18 cellular contexts compared by ENCODE assay signal in genomic region chr22:47681766-47682165, GRCh38.
DNase-seq lines count a peak whose midpoint lies in the region; ATAC-seq, FAIRE-seq and TF ChIP-seq lines count a peak whose summit lies in the region.
"Had no signal": no experiment of that assay in that cellular context is flagged by ENCODE, and none has a peak within 500 bp of the region (broad histone marks: within the 10 kb centered on the region; RNA-seq: fewer than 3 reads in every experiment).

No MANE protein-coding gene starts in this region.

- H3K27ac Mint-ChIP-seq in natural killer cell treated with Interleukin-12 subunit alpha and Interleukin-12 subunit beta and Interleukin-15 and Interleukin-18, amount 100 ng/mL, for 72 hours: no peak overlapping the region
- H3K27ac Mint-ChIP-seq in natural killer cell: no peak overlapping the region
- no peak overlapping the region for H3K27ac Mint-ChIP-seq in stimulated activated memory B cell treated with anti-CD40 and anti-IgM and Interleukin-4, amounts not matched to agents 10 μg/mL and 1 μg/mL and 100 μg/mL, for 72 hours
- H3K27ac Mint-ChIP-seq: CD14-positive monocyte; CD4-positive, alpha-beta memory T cell; GM23338; HFFc6 had no signal

- intact Hi-C loops in natural killer cell (cut with micrococcal nuclease): no loop called here
- intact Hi-C loops in left colon (cut with DNase I, micrococcal nuclease): no loop called here

- H3K27me3 Mint-ChIP-seq in natural killer cell treated with Interleukin-12 subunit alpha and Interleukin-12 subunit beta and Interleukin-15 and Interleukin-18, amount 100 ng/mL, for 72 hours: peaks cover 22 to 47% of the 10 kb centered on the region in 2 donors
- peaks cover 10 to 22% of the 10 kb centered on the region in 2 donors for H3K27me3 Mint-ChIP-seq in natural killer cell (ENCODE audit: low read depth in 2 of 2)
- H3K27me3 Mint-ChIP-seq in stimulated activated memory B cell treated with anti-CD40 and anti-IgM and Interleukin-4, amounts not matched to agents 10 μg/mL and 1 μg/mL and 100 μg/mL, for 72 hours: peaks cover 13% of the 10 kb centered on the region

- H3K36me3 Mint-ChIP-seq in natural killer cell treated with Interleukin-12 subunit alpha and Interleukin-12 subunit beta and Interleukin-15 and Interleukin-18, amount 100 ng/mL, for 72 hours: no peaks in the 10 kb centered on the region
- H3K36me3 Mint-ChIP-seq in natural killer cell: no peaks in the 10 kb centered on the region
- H3K36me3 Mint-ChIP-seq in stimulated activated memory B cell treated with anti-CD40 and anti-IgM and Interleukin-4, amounts not matched to agents 10 μg/mL and 1 μg/mL and 100 μg/mL, for 72 hours: peaks cover 6% of the 10 kb centered on the region
- H3K36me3 Mint-ChIP-seq: CD14-positive monocyte; CD4-positive, alpha-beta memory T cell had no signal

- TF ChIP-seq CTCF in natural killer cell (IDR thresholded peaks at IDR 0.05): no peak
- no peak for TF ChIP-seq CTCF in omental fat pad (IDR thresholded peaks at IDR 0.05)

- peak; percentile 5 for FAIRE-seq in urothelium cell line (lab: Jason Lieb, UNC)
- FAIRE-seq: GM12892 had no signal

- ATAC-seq in natural killer cell treated with Interleukin-12 subunit alpha and Interleukin-12 subunit beta and Interleukin-15 and Interleukin-18, amount 100 ng/mL, for 72 hours: peak; percentile 17 to 37
- ATAC-seq in natural killer cell (no peak), omental fat pad (ENCODE audit: low FRiP score) (peak; percentile 23), left colon (no peak)
- ATAC-seq in stimulated activated memory B cell treated with anti-CD40 and anti-IgM and Interleukin-4, amounts not matched to agents 10 μg/mL and 1 μg/mL and 100 μg/mL, for 72 hours: no peak
- ATAC-seq: GM23338, HCT116 had no signal

- H3K4me1 Mint-ChIP-seq in natural killer cell treated with Interleukin-12 subunit alpha and Interleukin-12 subunit beta and Interleukin-15 and Interleukin-18, amount 100 ng/mL, for 72 hours (ENCODE audit: low read depth in 2 of 2): no peaks in the 10 kb centered on the region
- no peaks in the 10 kb centered on the region for H3K4me1 Mint-ChIP-seq in natural killer cell
- no peaks in the 10 kb centered on the region for H3K4me1 Mint-ChIP-seq in stimulated activated memory B cell treated with anti-CD40 and anti-IgM and Interleukin-4, amounts not matched to agents 10 μg/mL and 1 μg/mL and 100 μg/mL, for 72 hours
- H3K4me1 Mint-ChIP-seq: CD14-positive monocyte; CD4-positive, alpha-beta memory T cell had no signal

- no peak overlapping the region for H3K4me3 Mint-ChIP-seq in natural killer cell treated with Interleukin-12 subunit alpha and Interleukin-12 subunit beta and Interleukin-15 and Interleukin-18, amount 100 ng/mL, for 72 hours
- H3K4me3 Mint-ChIP-seq in natural killer cell: no peak overlapping the region
- no peak overlapping the region for H3K4me3 Mint-ChIP-seq in stimulated activated memory B cell treated with anti-CD40 and anti-IgM and Interleukin-4, amounts not matched to agents 10 μg/mL and 1 μg/mL and 100 μg/mL, for 72 hours
- H3K4me3 Mint-ChIP-seq: CD14-positive monocyte; CD4-positive, alpha-beta memory T cell; GM23338; HFFc6 had no signal

- H3K9me3 Mint-ChIP-seq in natural killer cell treated with Interleukin-12 subunit alpha and Interleukin-12 subunit beta and Interleukin-15 and Interleukin-18, amount 100 ng/mL, for 72 hours: peaks cover 11% of the 10 kb centered on the region
- peaks cover 0 to 5% of the 10 kb centered on the region in 2 donors for H3K9me3 Mint-ChIP-seq in natural killer cell
- H3K9me3 Mint-ChIP-seq in stimulated activated memory B cell treated with anti-CD40 and anti-IgM and Interleukin-4, amounts not matched to agents 10 μg/mL and 1 μg/mL and 100 μg/mL, for 72 hours: peaks cover 14% of the 10 kb centered on the region

- DNase-seq in natural killer cell treated with Interleukin-12 subunit alpha and Interleukin-12 subunit beta and Interleukin-15 and Interleukin-18, amount 100 ng/mL, for 72 hours (ENCODE audit: low spot score): no peak
- no peak for DNase-seq in natural killer cell
- no peak for DNase-seq in omental fat pad (ENCODE audit: low spot score)
- DNase-seq in urothelium cell line (ENCODE audit: low spot score): no peak
- no peak for DNase-seq in left colon
- DNase-seq in KG1 (lab: John Stamatoyannopoulos, UW): no peak
- DNase-seq: 8988T; CD4-positive, alpha-beta memory T cell; DMS153; DMS79; GDM1; H7; HFFc6 had no signal

Comparison
In these comparisons a context has a peak if more than half of its experiments do, and no peak if none do; other contexts are left out.
1. ATAC-seq: peak in natural killer cell treated with Interleukin-12 subunit alpha and Interleukin-12 subunit beta and Interleukin-15 and Interleukin-18, amount 100 ng/mL, for 72 hours (2 of 2) and omental fat pad (single experiment); none in natural killer cell (0 of 3), left colon (single experiment) and stimulated activated memory B cell treated with anti-CD40 and anti-IgM and Interleukin-4, amounts not matched to agents 10 μg/mL and 1 μg/mL and 100 μg/mL, for 72 hours (single experiment).